ENCODE assay signal across 8 cellular contexts in the genomic region with DNA sequence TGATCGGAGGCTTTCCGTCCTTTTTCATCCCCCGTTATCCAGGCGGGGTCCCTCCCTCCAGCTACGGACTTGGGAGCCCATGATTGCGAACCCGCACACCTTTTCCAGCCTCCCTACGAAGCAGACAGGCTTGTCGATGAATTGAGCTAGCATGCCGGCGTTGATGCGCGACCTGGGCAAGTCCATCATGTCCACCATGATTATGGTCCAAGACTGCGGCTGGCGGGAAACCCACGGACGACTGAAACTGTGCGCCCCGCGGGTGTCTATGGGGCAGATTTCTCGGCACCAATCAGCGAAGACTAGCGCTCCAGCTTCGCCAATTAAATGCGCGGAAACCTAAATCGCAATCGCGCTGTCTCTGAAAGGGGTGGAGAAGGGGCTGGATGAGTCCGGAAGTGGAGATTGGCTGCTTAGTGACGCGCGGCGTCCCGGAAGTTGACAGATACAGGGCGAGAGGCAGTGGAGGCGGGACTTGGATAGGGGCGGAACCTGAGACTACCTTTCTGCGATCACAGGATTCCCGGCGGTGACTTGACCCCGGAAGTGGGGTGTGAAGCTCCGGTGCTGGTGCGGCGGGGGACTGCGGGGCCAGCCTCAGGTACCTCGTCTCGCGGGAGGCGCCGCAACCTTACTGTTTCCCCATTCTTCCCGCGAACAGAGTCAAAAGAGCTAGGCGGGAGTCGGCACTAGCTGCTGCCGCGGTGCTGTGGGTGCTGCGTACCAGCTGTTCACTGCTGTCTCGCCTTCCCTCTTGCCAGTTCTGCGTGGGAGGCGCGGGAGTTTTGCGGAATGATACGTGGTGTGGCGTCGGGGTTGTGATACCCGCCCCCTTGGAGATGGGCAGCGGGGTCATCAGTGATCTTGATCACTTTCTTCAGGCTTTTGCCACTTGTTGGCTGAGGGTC. TPM values are rescaled to one million over a fixed set of nuclear protein-coding genes. Genes with fewer than 3 reads are reported as not detected.
DNase-seq lines count a peak whose midpoint lies in the region; ATAC-seq, FAIRE-seq and TF ChIP-seq lines count a peak whose summit lies in the region.

A gene (plus strand): TSS at position 532 of the 908 bp plus-strand sequence. CDS start 32,620 bp downstream, outside the sequence.

- H3K9me3 ChIP-seq in right atrium auricular region: no peaks in the 10 kb centered on the region
- H3K9me3 ChIP-seq in psoas muscle: no peaks in the 10 kb centered on the region

- DNase-seq in NCI-H187 treated with DMSO at 0.1 percent for 48 hours (lab: John Stamatoyannopoulos, UW) (peak; percentile 97), anterior cingulate cortex (lab: John Stamatoyannopoulos, UW) (peak; percentile 78 to 100 (median 98)), right atrium auricular region (ENCODE audit: low spot score) (peak; percentile 99), psoas muscle (peak; percentile 98 to 99), urothelium cell line (ENCODE audit: low spot score) (peak; percentile 100)

- H3K27me3 ChIP-seq in right atrium auricular region (no peaks in the 10 kb centered on the region), psoas muscle (ENCODE audit: insufficient read depth in 3 of 3, low read length in 2 of 3) (no peaks in the 10 kb centered on the region)

- TF ChIP-seq CTCF in right atrium auricular region (IDR thresholded peaks at IDR 0.05) (no peak), psoas muscle (IDR thresholded peaks at IDR 0.05) (no peak)

- ATAC-seq in GM18499 (IDR thresholded peaks at IDR 0.05; ENCODE audit: insufficient read depth, unreplicated experiment) (peak; percentile 95), HG02943 (IDR thresholded peaks at IDR 0.05; ENCODE audit: low read depth, unreplicated experiment) (peak; percentile 98), psoas muscle (peak; percentile 100)

- FAIRE-seq in urothelium cell line (lab: Jason Lieb, UNC): peak; percentile 98

- H3K4me1 ChIP-seq in right atrium auricular region (peaks cover 0 to 18% of the 10 kb centered on the region in 2 donors), psoas muscle (peaks cover 16% of the 10 kb centered on the region)

- H3K27ac ChIP-seq in right atrium auricular region: peak within 1 kb of the TSS; percentile 88
- H3K27ac ChIP-seq in psoas muscle: peak within 1 kb of the TSS; percentile 87

- H3K4me3 ChIP-seq in right atrium auricular region (peak within 1 kb of the TSS; percentile 81 to 89), psoas muscle (peak within 1 kb of the TSS; percentile 89)

- intact Hi-C loops in T-helper 2 cell treated with Interferon-gamma antibody and Interleukin-4, amounts not matched to agents 100 ng/mL and 5 ng/mL, for 36 hours (cut with micrococcal nuclease): loop anchor here (1.0 to 5.0 kb wide), 9 partner anchors 13 to 537 kb away; a partner anchor contains a TSS
- intact Hi-C loops in psoas muscle (cut with DNase I): loop anchor here in 1 of 2 donors (1.0 kb wide), 1 partner anchor 120 kb away; no protein-coding TSS in a partner anchor

- H3K36me3 ChIP-seq in right atrium auricular region: no peaks in the 10 kb centered on the region
- peaks cover 0 to 22% of the 10 kb centered on the region in 2 donors for H3K36me3 ChIP-seq in psoas muscle (ENCODE audit: insufficient read depth in 1 of 2, low read depth in 1 of 2)

- WGBS in psoas muscle, 3 donors: 0% methylated on average over 67 to 68 of the region's 68 CpGs

RNA-seq across cellular contexts. Expression of the gene that starts here (rescaled TPM):
- total RNA-seq in T-helper 2 cell treated with Interferon-gamma antibody and Interleukin-4, amounts not matched to agents 100 ng/mL and 5 ng/mL, for 36 hours: 12.1 and 14.0 TPM in 2 replicates
- total RNA-seq in right atrium auricular region (10 to 100 TPM in 1 of 2 donors, 1 to 10 TPM in 1; 9.2 to 17.7 TPM), psoas muscle (10 to 100 TPM; 10.1 to 18.3 (median 14.1) TPM)
- 10 to 100 TPM in 1 of 3 donors, 1 to 10 TPM in 2; 6.2 to 19.1 (median 9.4) TPM for polyA plus RNA-seq in psoas muscle

Comparison
In these comparisons a context has a peak if more than half of its experiments do, and no peak if none do; other contexts are left out.
1. Peak in every context shown above with its lines: DNase-seq, ATAC-seq, H3K4me3 ChIP-seq and H3K27ac ChIP-seq.